ENCODE assay signal across 24 cellular contexts in the genomic region with DNA sequence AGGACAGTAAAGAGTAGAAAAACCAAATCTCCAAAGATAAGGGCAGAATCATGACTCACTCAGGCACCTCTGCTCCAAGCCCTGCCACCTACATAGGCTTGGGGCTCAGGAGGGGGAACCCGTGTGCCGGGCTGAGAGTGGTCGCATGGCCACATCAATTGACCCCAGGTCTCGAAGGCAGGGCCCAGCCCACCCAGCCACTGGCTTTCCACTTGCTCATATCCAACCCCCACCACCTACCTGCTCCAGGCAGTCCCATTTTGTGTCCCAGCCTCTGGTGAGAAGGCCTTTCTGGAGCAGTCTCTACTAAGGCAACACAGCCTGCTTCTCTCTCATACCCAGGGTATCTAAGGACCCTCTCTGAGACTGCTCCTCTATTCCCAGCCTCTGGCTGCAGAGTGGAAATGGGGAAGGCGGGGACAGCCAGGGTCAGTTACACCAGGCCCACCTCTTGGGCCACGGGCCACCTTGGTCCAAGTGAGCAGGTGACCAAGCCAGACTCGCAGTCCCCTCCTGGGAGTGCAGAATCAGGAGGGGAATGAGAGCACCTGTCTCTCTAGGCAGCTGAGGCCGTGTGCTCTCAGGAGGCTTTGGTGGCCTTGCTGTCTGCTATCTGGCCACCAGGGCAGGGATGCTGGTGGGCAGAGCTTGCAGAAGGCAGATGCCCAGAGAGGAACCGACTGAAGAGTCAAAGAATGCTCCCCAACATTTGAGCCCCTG. TPM values are rescaled to one million over a fixed set of nuclear protein-coding genes. Genes with fewer than 3 reads are reported as not detected.
DNase-seq lines count a peak whose midpoint lies in the region; ATAC-seq and TF ChIP-seq lines count a peak whose summit lies in the region.
"Had no signal": no experiment of that assay in that cellular context is flagged by ENCODE, and none has a peak within 500 bp of the region (broad histone marks: within the 10 kb centered on the region; RNA-seq: fewer than 3 reads in every experiment).

No MANE protein-coding gene starts in this region.

- no peaks in the 10 kb centered on the region for H3K9me3 ChIP-seq in spleen
- H3K9me3 ChIP-seq: heart left ventricle, SJCRH30, suprapubic skin had no signal

- H3K36me3 ChIP-seq in spleen, result no peaks in the 10 kb centered on the region
- H3K36me3 ChIP-seq: heart left ventricle, SJCRH30, suprapubic skin had no signal

- no peak for TF ChIP-seq CTCF in spleen (IDR thresholded peaks at IDR 0.05 in 8 of 11, conservative IDR thresholded peaks at IDR 0.05 in 3 of 11)

- intact Hi-C loops in spleen (cut with DNase I; ENCODE audit: low total_unique reads), result no loop called here

- no peaks in the 10 kb centered on the region for H3K4me1 ChIP-seq in spleen
- H3K4me1 ChIP-seq: SJCRH30 had no signal

- no peak overlapping the region for H3K27ac ChIP-seq in spleen
- H3K27ac ChIP-seq: 22Rv1, heart left ventricle, SJCRH30, suprapubic skin had no signal

- H3K27me3 ChIP-seq in spleen (replicated peaks in 1 of 7), result no peaks in the 10 kb centered on the region
- H3K27me3 ChIP-seq: SJCRH30, suprapubic skin had no signal

- H3K4me3 ChIP-seq in spleen, result no peak overlapping the region
- H3K4me3 ChIP-seq: heart left ventricle, SJCRH30, suprapubic skin had no signal

- no peak for ATAC-seq in GM21447 (IDR thresholded peaks at IDR 0.05; ENCODE audit: unreplicated experiment)
- ATAC-seq: activated T-cell treated with anti-CD3 and anti-CD28 coated beads, Interleukin-2, amount 50 U/mL, for 72 hours; left lobe of liver had no signal

- 79 to 92% (median 85%) methylated on average over 6 to 9 of the region's 9 CpGs for WGBS in spleen, 5 donors

- no peak for TF ChIP-seq POLR2A in spleen (IDR thresholded peaks at IDR 0.05)

- DNase-seq in DMS 273 (lab: John Stamatoyannopoulos, UW; ENCODE audit: unreplicated experiment), result peak; percentile 18
- no peak for DNase-seq in DMS 273 treated with DMSO at 0.1 percent for 48 hours (lab: John Stamatoyannopoulos, UW)
- DNase-seq in NCI-H510A (lab: John Stamatoyannopoulos, UW), result peak; percentile 22
- DNase-seq in islet precursor cell, result peak; percentile 40
- peak; percentile 67 for DNase-seq in spleen
- DNase-seq in NCI-H1930 (lab: John Stamatoyannopoulos, UW), result no peak
- no peak for DNase-seq in NOMO-1 treated with DMSO at 0.1 percent for 48 hours (lab: John Stamatoyannopoulos, UW; ENCODE audit: unreplicated experiment)
- DNase-seq: activated CD4-positive, alpha-beta T cell treated with anti-CD3 and anti-CD28 coated beads for 4 hours; activated naive CD4-positive, alpha-beta T cell treated with anti-CD3 and anti-CD28 coated beads, Interleukin-2, amount 50 U/mL, for 16 hours; activated T-cell treated with anti-CD3 and anti-CD28 coated beads, Interleukin-2, amount 50 U/mL, for 72 hours; AML-193; CD8-positive, alpha-beta memory T cell; dermis blood vessel endothelial cell; GOT3; heart left ventricle; NCI-H1105; nephron progenitor cell; SJCRH30; T-helper 1 cell had no signal

RNA-seq across cellular contexts. Expression of a gene that starts 20.8 kb away (rescaled TPM):
- 1 to 10 TPM; 2.4 to 8.9 (median 5.2) TPM for total RNA-seq in spleen
- 1 to 10 TPM in 1 of 3 donors, under 1 TPM in 2; 0.15 to 1.8 (median 0.39) TPM for polyA plus RNA-seq in spleen
- total RNA-seq: endothelial cell of umbilical vein had no signal
- polyA plus RNA-seq: endothelial cell of umbilical vein had no signal

Comparison
In these comparisons a context has a peak if more than half of its experiments do, and no peak if none do; other contexts are left out.
1. DNase-seq: peak in DMS 273 (single experiment), NCI-H510A (single experiment), islet precursor cell (single experiment) and spleen (single experiment); none in DMS 273 treated with DMSO at 0.1 percent for 48 hours (single experiment), NCI-H1930 (0 of 2) and NOMO-1 treated with DMSO at 0.1 percent for 48 hours (single experiment).